In genomic region chrX:74531081-74531480, GRCh38 we compare ENCODE assay signal across 11 cellular contexts.
"Had no signal": no experiment of that assay in that cellular context is flagged by ENCODE, and none has a peak within 500 bp of the region (broad histone marks: within the 10 kb centered on the region; RNA-seq: fewer than 3 reads in every experiment).

No MANE protein-coding gene starts in this region.

- DNase-seq: GM23248, GOT3, H7, H9, HCEC 1CT, HFFc6 had no signal

- H3K4me1 ChIP-seq: HAP-1 had no signal

- H3K27ac Mint-ChIP-seq: GM23338, H9, HFFc6 had no signal

- H3K4me3 ChIP-seq: GM23248, GM23338, HAP-1 had no signal

- H3K36me3 ChIP-seq: HAP-1 had no signal

- H3K4me2 ChIP-seq: GM23338 had no signal

- ATAC-seq: GM23338, HCT116 had no signal

- H3K9me3 ChIP-seq: HAP-1 had no signal

- H3K9me3 Mint-ChIP-seq: GM23338, HFFc6 had no signal

- H3K27ac ChIP-seq: GM23248 had no signal

- FAIRE-seq: H1, H54 had no signal

- H3K4me3 Mint-ChIP-seq: GM23338, H9, HFFc6 had no signal

- H3K9ac ChIP-seq: GM23248 had no signal
